10 cellular contexts compared by ENCODE assay signal in the genomic region with DNA sequence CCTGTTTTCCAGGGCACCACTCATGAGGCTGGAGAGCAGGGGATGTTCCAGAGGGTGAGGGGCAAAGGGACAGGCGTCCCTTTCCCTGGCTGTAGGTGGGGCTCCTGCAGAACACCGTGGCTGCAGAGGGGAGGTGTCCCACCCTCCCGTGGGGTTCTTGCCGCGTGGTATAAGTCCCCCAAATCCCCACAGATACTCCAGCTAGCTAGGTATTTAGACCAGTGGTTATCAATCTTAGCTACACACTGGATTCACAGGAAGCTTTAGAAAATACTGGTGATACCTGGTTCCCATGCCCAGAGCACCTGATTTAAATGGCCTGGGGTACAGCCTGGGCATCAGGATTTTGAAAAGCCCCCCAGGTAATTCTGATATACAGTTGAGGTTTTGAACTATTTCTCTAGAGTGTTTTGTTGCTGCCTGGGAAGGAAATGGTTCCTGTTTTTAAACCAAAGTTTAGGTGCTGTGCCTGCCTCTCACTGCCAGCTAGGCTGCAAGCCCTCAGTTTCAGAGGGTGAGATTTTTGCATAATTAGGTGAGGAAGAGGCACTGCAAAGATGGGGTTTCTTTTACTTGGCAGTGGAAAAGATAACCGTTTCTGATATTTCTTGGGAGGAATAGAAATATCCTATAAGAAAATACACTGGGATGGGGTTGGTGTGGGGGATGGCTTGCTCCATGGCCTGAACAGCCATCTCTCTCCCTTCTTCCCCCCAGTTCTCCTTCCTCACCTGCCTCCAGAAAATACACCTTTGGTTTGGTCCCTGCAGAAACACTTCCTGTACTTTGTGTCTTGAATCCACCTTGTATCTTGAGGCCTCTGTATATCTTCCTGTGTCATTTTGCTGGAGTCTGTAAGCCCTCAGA. TPM values are rescaled to one million over a fixed set of nuclear protein-coding genes. Genes with fewer than 3 reads are reported as not detected.
DNase-seq lines count a peak whose midpoint lies in the region; ATAC-seq and TF ChIP-seq lines count a peak whose summit lies in the region.
"Had no signal": no experiment of that assay in that cellular context is flagged by ENCODE, and none has a peak within 500 bp of the region (broad histone marks: within the 10 kb centered on the region; RNA-seq: fewer than 3 reads in every experiment).

No MANE protein-coding gene starts in this region.

- peak overlapping the region; percentile 98 for H3K4me3 Mint-ChIP-seq in activated CD4-positive, alpha-beta T cell treated with anti-CD3 and anti-CD28 coated beads, Interleukin-2, amount 10 ng/mL, durations not matched to agents 24 days and 14 days
- peak overlapping the region; percentile 88 to 97 (median 96) for H3K4me3 Mint-ChIP-seq in T-cell

- H3K27ac ChIP-seq in right atrium auricular region (peak overlapping the region; percentile 72 to 81), subcutaneous abdominal adipose tissue (ENCODE audit: low read depth, low read length) (no peak overlapping the region)
- H3K27ac ChIP-seq: brain microvascular endothelial cell had no signal

- H3K4me1 ChIP-seq in right atrium auricular region (peaks cover 0 to 72% of the 10 kb centered on the region in 2 donors), subcutaneous abdominal adipose tissue (ENCODE audit: control insufficient read depth in 5 of 5, insufficient read depth in 5 of 5, low read length in 5 of 5) (peaks cover 2 to 45% (median 25%) of the 10 kb centered on the region in 5 donors)

- H3K36me3 Mint-ChIP-seq in activated CD4-positive, alpha-beta T cell treated with anti-CD3 and anti-CD28 coated beads, Interleukin-2, amount 10 ng/mL, durations not matched to agents 24 days and 14 days (ENCODE audit: low read depth) = peaks cover 62% of the 10 kb centered on the region
- H3K36me3 Mint-ChIP-seq in T-cell = peaks cover 42% of the 10 kb centered on the region

- peak overlapping the region in 1 of 5 donors; percentile 11 for H3K9ac ChIP-seq in subcutaneous abdominal adipose tissue (ENCODE audit: low read length in 5 of 5)

- H3K36me3 ChIP-seq in right atrium auricular region = peaks cover 5% of the 10 kb centered on the region
- no peaks in the 10 kb centered on the region for H3K36me3 ChIP-seq in subcutaneous abdominal adipose tissue (ENCODE audit: control insufficient read depth in 5 of 5, insufficient read depth in 5 of 5, low read length in 5 of 5)
- H3K36me3 ChIP-seq: brain microvascular endothelial cell had no signal

- DNase-seq in activated CD4-positive, alpha-beta T cell treated with anti-CD3 and anti-CD28 coated beads, Interleukin-2, amount 10 ng/mL, durations not matched to agents 24 days and 14 days = no peak
- no peak for DNase-seq in activated CD4-positive, alpha-beta T cell treated with anti-CD3 and anti-CD28 coated beads for 1 hour
- DNase-seq in T-cell (peak in 4 of 34 experiments; percentile 29 to 49 (median 40)), right atrium auricular region (ENCODE audit: low spot score) (no peak), HEK293T (ENCODE audit: extremely low spot score) (no peak)
- DNase-seq: brain microvascular endothelial cell; stimulated activated CD4-positive, alpha-beta T cell treated with anti-CD3 and anti-CD28 coated beads, Interleukin-12 subunit alpha, Interleukin-12 subunit beta, amount 100 ng/mL, for 4 hours had no signal

- ATAC-seq in T-cell (replicated peaks in 1 of 4) (peak; percentile 12 to 31 (median 24)), HG03342 (IDR thresholded peaks at IDR 0.05; ENCODE audit: unreplicated experiment) (no peak), HG03108 (IDR thresholded peaks at IDR 0.05; ENCODE audit: unreplicated experiment) (no peak)

- H3K4me1 Mint-ChIP-seq in activated CD4-positive, alpha-beta T cell treated with anti-CD3 and anti-CD28 coated beads, Interleukin-2, amount 10 ng/mL, durations not matched to agents 24 days and 14 days = peaks cover 73% of the 10 kb centered on the region
- H3K4me1 Mint-ChIP-seq in T-cell = peaks cover 72 to 81% (median 77%) of the 10 kb centered on the region in 3 donors

- intact Hi-C loops in activated CD4-positive, alpha-beta T cell treated with anti-CD3 and anti-CD28 coated beads, Interleukin-2, amount 10 ng/mL, durations not matched to agents 24 days and 14 days (cut with micrococcal nuclease) = no loop called here

- H3K9me3 Mint-ChIP-seq in activated CD4-positive, alpha-beta T cell treated with anti-CD3 and anti-CD28 coated beads, Interleukin-2, amount 10 ng/mL, durations not matched to agents 24 days and 14 days = no peaks in the 10 kb centered on the region
- no peaks in the 10 kb centered on the region for H3K9me3 Mint-ChIP-seq in T-cell

- TF ChIP-seq CTCF in right atrium auricular region (IDR thresholded peaks at IDR 0.05) = no peak

- H3K27ac Mint-ChIP-seq in activated CD4-positive, alpha-beta T cell treated with anti-CD3 and anti-CD28 coated beads, Interleukin-2, amount 10 ng/mL, durations not matched to agents 24 days and 14 days = peak overlapping the region; percentile 93
- H3K27ac Mint-ChIP-seq in T-cell = peak overlapping the region; percentile 97 to 99

- H3K27me3 Mint-ChIP-seq in activated CD4-positive, alpha-beta T cell treated with anti-CD3 and anti-CD28 coated beads, Interleukin-2, amount 10 ng/mL, durations not matched to agents 24 days and 14 days = no peaks in the 10 kb centered on the region
- no peaks in the 10 kb centered on the region for H3K27me3 Mint-ChIP-seq in T-cell

- H3K4me3 ChIP-seq in right atrium auricular region = no peak overlapping the region
- H3K4me3 ChIP-seq in subcutaneous abdominal adipose tissue (ENCODE audit: low read depth in 1 of 5, low read length in 5 of 5) = peak overlapping the region; percentile 16 to 64 (median 27)

- CTCF ChIA-PET in T-cell (lab: Charles Lee) = interaction anchor here (1.1 to 4.5 kb wide), 4 partner anchors 14 to 21 kb away, joined by 4 to 36 read pairs (median 7); no protein-coding TSS in a partner anchor
- CTCF ChIA-PET in HEK293T (lab: Yijun Ruan, JAX) = interaction anchor here (0.8 kb wide), 1 partner anchor 14 kb away, joined by 4 read pairs; no protein-coding TSS in a partner anchor

- H3K27me3 ChIP-seq in right atrium auricular region (no peaks in the 10 kb centered on the region), subcutaneous abdominal adipose tissue (ENCODE audit: control insufficient read depth in 5 of 5, insufficient read depth in 4 of 5, low read length in 5 of 5) (peaks cover 0 to 2% (median 0%) of the 10 kb centered on the region in 5 donors)
- H3K27me3 ChIP-seq: brain microvascular endothelial cell had no signal

- no peaks in the 10 kb centered on the region for H3K9me3 ChIP-seq in right atrium auricular region
- H3K9me3 ChIP-seq in subcutaneous abdominal adipose tissue (ENCODE audit: control insufficient read depth in 5 of 5, low read length in 5 of 5) = no peaks in the 10 kb centered on the region

- POLR2A ChIA-PET in T-cell (lab: Charles Lee) (interaction anchor here (0.7 to 1.2 kb wide), 4 partner anchors 14 to 762 kb away, joined by 3 to 4 read pairs (median 3); no protein-coding TSS in a partner anchor), HEK293T (lab: Yijun Ruan, JAX) (interaction anchor here (1.9 kb wide), 1 partner anchor 10 kb away, joined by 4 read pairs; no protein-coding TSS in a partner anchor)

TF ChIP-seq in HEK293T, 16 proteins besides CTCF, POLR2A, EP300 and RAD21:
- no peak for TF ChIP-seq ARNT (IDR thresholded peaks at IDR 0.05)
- TF ChIP-seq LEF1 (IDR thresholded peaks at IDR 0.05; ENCODE audit: borderline replicate concordance) = no peak
- TF ChIP-seq FOXM1 (IDR thresholded peaks at IDR 0.05; ENCODE audit: borderline replicate concordance) = no peak
- no peak for TF ChIP-seq SP1 (IDR thresholded peaks at IDR 0.05)
- TF ChIP-seq TARDBP (IDR thresholded peaks at IDR 0.05) = no peak
- no peak for TF ChIP-seq ZNF384 (IDR thresholded peaks at IDR 0.05)
- TF ChIP-seq L3MBTL2 (conservative IDR thresholded peaks at IDR 0.05) = no peak
- TF ChIP-seq SUZ12 (IDR thresholded peaks at IDR 0.05) = no peak
- no peak for TF ChIP-seq FOXA1 (IDR thresholded peaks at IDR 0.05)
- TF ChIP-seq, protein P1, sequence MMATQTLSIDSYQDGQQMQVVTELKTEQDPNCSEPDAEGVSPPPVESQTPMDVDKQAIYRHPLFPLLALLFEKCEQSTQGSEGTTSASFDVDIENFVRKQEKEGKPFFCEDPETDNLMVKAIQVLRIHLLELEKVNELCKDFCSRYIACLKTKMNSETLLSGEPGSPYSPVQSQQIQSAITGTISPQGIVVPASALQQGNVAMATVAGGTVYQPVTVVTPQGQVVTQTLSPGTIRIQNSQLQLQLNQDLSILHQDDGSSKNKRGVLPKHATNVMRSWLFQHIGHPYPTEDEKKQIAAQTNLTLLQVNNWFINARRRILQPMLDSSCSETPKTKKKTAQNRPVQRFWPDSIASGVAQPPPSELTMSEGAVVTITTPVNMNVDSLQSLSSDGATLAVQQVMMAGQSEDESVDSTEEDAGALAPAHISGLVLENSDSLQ (IDR thresholded peaks at IDR 0.05) = no peak
- TF ChIP-seq HDGF (IDR thresholded peaks at IDR 0.05; ENCODE audit: borderline replicate concordance) = no peak
- TF ChIP-seq BHLHE40 (IDR thresholded peaks at IDR 0.05; ENCODE audit: borderline replicate concordance) = no peak
- no peak for TF ChIP-seq ELF4 (IDR thresholded peaks at IDR 0.05)
- no peak for TF ChIP-seq CTBP1 (IDR thresholded peaks at IDR 0.05; ENCODE audit: borderline replicate concordance)
- TF ChIP-seq FOXK2 (IDR thresholded peaks at IDR 0.05) = no peak

RNA-seq across cellular contexts. Expression of a gene that starts 51.7 kb away (rescaled TPM):
- 193 and 196 TPM in 2 replicates for total RNA-seq in activated CD4-positive, alpha-beta T cell treated with anti-CD3 and anti-CD28 coated beads, Interleukin-2, amount 10 ng/mL, durations not matched to agents 24 days and 14 days
- total RNA-seq in T-cell = 100 to 1,000 TPM; 174 to 224 (median 204) TPM
- total RNA-seq in right atrium auricular region = 10 to 100 TPM in 1 of 2 donors, 1 to 10 TPM in 1; 9.9 to 17.5 TPM

RNA-seq across cellular contexts. Expression of a gene that starts 53.2 kb away (rescaled TPM):
- total RNA-seq in activated CD4-positive, alpha-beta T cell treated with anti-CD3 and anti-CD28 coated beads, Interleukin-2, amount 10 ng/mL, durations not matched to agents 24 days and 14 days = 86.6 and 89.4 TPM in 2 replicates
- 10 to 100 TPM; 48.0 to 56.7 (median 49.3) TPM for total RNA-seq in T-cell
- 10 to 100 TPM; 21.7 to 30.4 TPM for total RNA-seq in right atrium auricular region

Comparison
In these comparisons a context has a peak if more than half of its experiments do, and no peak if none do; other contexts are left out.
1. ATAC-seq: peak in T-cell (4 of 4); none in HG03342 (single experiment) and HG03108 (single experiment).
2. H3K4me3 ChIP-seq: peak in subcutaneous abdominal adipose tissue (5 of 5); none in right atrium auricular region (0 of 2).
3. RNA of a gene that starts 51.7 kb away (total RNA-seq): 174 to 224 TPM in T-cell and 193 to 196 TPM in activated CD4-positive, alpha-beta T cell treated with anti-CD3 and anti-CD28 coated beads, Interleukin-2, amount 10 ng/mL, durations not matched to agents 24 days and 14 days; 9.9 to 17.5 TPM in right atrium auricular region; every median in the first group is over 4 times any median in the second.